8 cellular contexts compared by ENCODE assay signal in genomic region chr16:57628008-57628781, GRCh38. TPM values are rescaled to one million over a fixed set of nuclear protein-coding genes. Genes with fewer than 3 reads are reported as not detected.
A peak's percentile ranks its signal among the peaks of the same experiment; 100 is the strongest.
DNase-seq lines count a peak whose midpoint lies in the region; ATAC-seq and TF ChIP-seq lines count a peak whose summit lies in the region.

TSS of gene ADGRG1 (plus strand) at chr16:57628630. CDS start at chr16:57650288, 21,658 bp downstream.

- H3K27ac ChIP-seq in PC-3 (ENCODE audit: low read length): peak within 1 kb of the TSS; percentile 94

- peaks cover 25% of the 10 kb centered on the region for H3K27me3 Mint-ChIP-seq in glutamatergic neuron (ENCODE audit: unreplicated experiment)
- peaks cover 3% of the 10 kb centered on the region for H3K27me3 Mint-ChIP-seq in type B pancreatic cell

- CTCF ChIA-PET in PC-3 (lab: Charles Lee): interaction anchor here (0.5 to 1.3 kb wide), 4 partner anchors 15 to 37 kb away, joined by 3 to 7 read pairs (median 3); no protein-coding TSS in a partner anchor

- no peaks in the 10 kb centered on the region for H3K9me2 ChIP-seq in PC-3 (replicated peaks; ENCODE audit: low read length)

- H3K9me3 ChIP-seq in PC-3 (ENCODE audit: low read length): no peaks in the 10 kb centered on the region

- H3K9ac ChIP-seq in PC-3 (ENCODE audit: low read length): peak within 1 kb of the TSS; percentile 90

- BruUV-seq in PC-3 (replicated peaks; lab: Mats Ljungman, UMichigan): no TSS peak

- H3K27me3 ChIP-seq in PC-3 (ENCODE audit: low read length): no peaks in the 10 kb centered on the region

- intact Hi-C loops in PC-3 (cut with micrococcal nuclease): loop anchor here (2.0 kb wide), 1 partner anchor 37 kb away; no protein-coding TSS in a partner anchor

- DNase-seq in GOT3 (lab: John Stamatoyannopoulos, UW) (peak; percentile 76), PC-3 (peak; percentile 92), glutamatergic neuron (peak; percentile 79), omental fat pad (ENCODE audit: low spot score) (peak; percentile 79), type B pancreatic cell (ENCODE audit: extremely low spot score, unreplicated experiment) (no peak), NCI-H2107 treated with DMSO at 0.1 percent for 48 hours (lab: John Stamatoyannopoulos, UW; ENCODE audit: unreplicated experiment) (no peak), DMS79 (lab: John Stamatoyannopoulos, UW) (no peak)
- peak; percentile 11 for DNase-seq in activated naive CD8-positive, alpha-beta T cell treated with anti-CD3 and anti-CD28 coated beads, Interleukin-2, amount 50 U/mL, for 16 hours (ENCODE audit: low read depth, low spot score)

- peak; percentile 76 for ATAC-seq in PC-3
- peak; percentile 92 for ATAC-seq in omental fat pad (ENCODE audit: low FRiP score)

- H3K79me2 ChIP-seq in PC-3 (ENCODE audit: low read length): peaks cover 69% of the 10 kb centered on the region

- TF ChIP-seq CTCF in PC-3 (conservative IDR thresholded peaks at IDR 0.05; ENCODE audit: low read depth, low read length): peak; percentile 10; the same call in 1 of the 2 replicates
- no peak for TF ChIP-seq CTCF in glutamatergic neuron (IDR thresholded peaks at IDR 0.05; ENCODE audit: partially characterized antibody, unreplicated experiment)
- TF ChIP-seq CTCF in omental fat pad (IDR thresholded peaks at IDR 0.05): no peak
- peak; percentile 25 for TF ChIP-seq CTCF in type B pancreatic cell (conservative IDR thresholded peaks at IDR 0.05)

- H4K20me1 ChIP-seq in PC-3 (ENCODE audit: low read length): no peaks in the 10 kb centered on the region

- peak within 1 kb of the TSS; percentile 91 for H3K27ac Mint-ChIP-seq in glutamatergic neuron (ENCODE audit: unreplicated experiment)
- H3K27ac Mint-ChIP-seq in type B pancreatic cell: peak within 1 kb of the TSS; percentile 83

- H3K4me3 Mint-ChIP-seq in glutamatergic neuron (ENCODE audit: unreplicated experiment) (peak within 1 kb of the TSS; percentile 68), type B pancreatic cell (peak within 1 kb of the TSS; percentile 76)

- H3K36me3 Mint-ChIP-seq in glutamatergic neuron (ENCODE audit: unreplicated experiment): no peaks in the 10 kb centered on the region
- H3K36me3 Mint-ChIP-seq in type B pancreatic cell: no peaks in the 10 kb centered on the region

- H3K4me3 ChIP-seq in PC-3 (ENCODE audit: low read length): peak within 1 kb of the TSS; percentile 71

- no peaks in the 10 kb centered on the region for H3F3A ChIP-seq in PC-3 (ENCODE audit: low read length, unreplicated experiment)

- POLR2A ChIA-PET in PC-3 (lab: Charles Lee; ENCODE audit: unreplicated experiment): interaction anchor here (0.6 to 0.8 kb wide), 2 partner anchors 10 to 400 kb away, joined by 5 to 13 read pairs; no protein-coding TSS in a partner anchor

- H3K9me3 Mint-ChIP-seq in glutamatergic neuron (ENCODE audit: unreplicated experiment) (peaks cover 11% of the 10 kb centered on the region), type B pancreatic cell (no peaks in the 10 kb centered on the region)

- peaks cover 63% of the 10 kb centered on the region for H3K4me1 ChIP-seq in PC-3 (ENCODE audit: insufficient read depth, low read length)

- peak within 1 kb of the TSS; percentile 88 for H3K4me2 ChIP-seq in PC-3 (ENCODE audit: low read length)

- H3K4me1 Mint-ChIP-seq in glutamatergic neuron (ENCODE audit: low read depth, unreplicated experiment): peaks cover 45% of the 10 kb centered on the region
- H3K4me1 Mint-ChIP-seq in type B pancreatic cell (ENCODE audit: unreplicated experiment): peaks cover 50% of the 10 kb centered on the region

- no peak within 1 kb of the TSS for H2AFZ ChIP-seq in PC-3 (ENCODE audit: low read length)

- no peaks in the 10 kb centered on the region for H3K36me3 ChIP-seq in PC-3 (ENCODE audit: low read depth, low read length)

RNA-seq across cellular contexts. Expression of gene ADGRG1, which starts in this region (rescaled TPM):
- total RNA-seq in PC-3 (2014; rRNA removed): 33.7 and 41.5 TPM in 2 replicates
- 116 TPM for total RNA-seq in glutamatergic neuron (ENCODE audit: unreplicated experiment)
- total RNA-seq in omental fat pad: 10 to 100 TPM; 15.3 to 99.1 (median 70.5) TPM
- total RNA-seq in type B pancreatic cell (ENCODE audit: low replicate concordance): 41.1 and 61.0 TPM in 2 replicates

Comparison
In these comparisons a context has a peak if more than half of its experiments do, and no peak if none do; other contexts are left out.
1. DNase-seq: peak in GOT3 (single experiment), PC-3 (single experiment), activated naive CD8-positive, alpha-beta T cell treated with anti-CD3 and anti-CD28 coated beads, Interleukin-2, amount 50 U/mL, for 16 hours (single experiment), glutamatergic neuron (single experiment) and omental fat pad (single experiment); none in type B pancreatic cell (single experiment), NCI-H2107 treated with DMSO at 0.1 percent for 48 hours (single experiment) and DMS79 (single experiment).
2. CTCF ChIP-seq: peak in PC-3 (single experiment) and type B pancreatic cell (single experiment); none in glutamatergic neuron (single experiment) and omental fat pad (0 of 3).